ENCODE assay signal across 21 cellular contexts in the genomic region with DNA sequence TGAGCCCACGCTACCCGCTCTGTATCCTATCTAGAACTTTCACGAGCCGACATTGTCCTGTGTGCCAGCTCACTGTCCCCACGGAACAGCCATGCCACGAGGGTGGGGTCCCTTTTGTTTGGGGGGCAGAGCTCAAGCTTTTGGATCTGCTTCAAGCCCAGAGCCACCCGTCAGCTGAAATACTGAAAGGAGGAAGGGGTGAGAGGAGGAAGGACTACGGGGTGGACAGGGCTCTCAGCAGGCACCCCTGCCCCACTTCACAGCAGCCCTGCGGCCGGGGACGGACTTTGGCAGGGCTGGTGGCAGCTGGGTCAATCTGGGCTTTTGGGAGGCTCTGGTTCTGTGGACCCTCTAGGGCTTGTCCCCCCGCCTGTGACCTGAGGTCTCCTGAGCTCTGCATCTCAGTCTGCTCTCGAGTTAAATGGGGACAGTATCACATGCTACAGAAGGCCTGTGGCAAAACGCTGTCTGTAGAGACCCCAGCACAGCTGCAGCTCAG. TPM values are rescaled to one million over a fixed set of nuclear protein-coding genes. Genes with fewer than 3 reads are reported as not detected.
DNase-seq lines count a peak whose midpoint lies in the region; ATAC-seq and TF ChIP-seq lines count a peak whose summit lies in the region.
"Had no signal": no experiment of that assay in that cellular context is flagged by ENCODE, and none has a peak within 500 bp of the region (broad histone marks: within the 10 kb centered on the region; RNA-seq: fewer than 3 reads in every experiment).

No MANE protein-coding gene starts in this region.

- TF ChIP-seq POLR2A in upper lobe of left lung (IDR thresholded peaks at IDR 0.05), result no peak

- H3F3A ChIP-seq in neural progenitor cell (ENCODE audit: low read depth), result no peaks in the 10 kb centered on the region

- H3K79me2 ChIP-seq in neural progenitor cell (ENCODE audit: low read depth), result no peaks in the 10 kb centered on the region

- peaks cover 10% of the 10 kb centered on the region for H3K4me1 ChIP-seq in neural progenitor cell
- H3K4me1 ChIP-seq in upper lobe of left lung, result no peaks in the 10 kb centered on the region

- TF ChIP-seq EP300 in upper lobe of left lung (IDR thresholded peaks at IDR 0.05), result no peak

- H3K36me3 ChIP-seq in neural progenitor cell, result no peaks in the 10 kb centered on the region
- H3K36me3 ChIP-seq in upper lobe of left lung, result no peaks in the 10 kb centered on the region
- H3K36me3 ChIP-seq: BLaER1 had no signal

- intact Hi-C loops in CD4-positive, alpha-beta T cell (cut with DNase I, micrococcal nuclease), result no loop called here

- no peak overlapping the region for H3K27ac ChIP-seq in neural progenitor cell
- no peak overlapping the region for H3K27ac ChIP-seq in upper lobe of left lung
- no peak overlapping the region for H3K27ac ChIP-seq in CD4-positive, alpha-beta T cell (ENCODE audit: low read depth, low read length)
- H3K27ac ChIP-seq: BLaER1 had no signal

- H3K9ac ChIP-seq in neural progenitor cell, result no peak overlapping the region
- H3K9ac ChIP-seq: BLaER1 had no signal

- H4K20me1 ChIP-seq in neural progenitor cell (ENCODE audit: low read depth), result no peaks in the 10 kb centered on the region
- H4K20me1 ChIP-seq: BLaER1 had no signal

- no peak overlapping the region for H3K4me2 ChIP-seq in neural progenitor cell
- H3K4me2 ChIP-seq: BLaER1 had no signal

- peaks cover under 1% of the 10 kb centered on the region for H3K9me3 Mint-ChIP-seq in activated T-cell treated with anti-CD3 and anti-CD28 coated beads, Interleukin-2, amount 50 U/mL, for 24 hours
- H3K9me3 Mint-ChIP-seq in activated T-cell treated with anti-CD3 and anti-CD28 coated beads, Interleukin-2, amount 50 U/mL, for 72 hours, result peaks cover 10 to 12% of the 10 kb centered on the region in 2 donors
- H3K9me3 Mint-ChIP-seq in endothelial cell (ENCODE audit: unreplicated experiment) (no peaks in the 10 kb centered on the region), neural progenitor cell (no peaks in the 10 kb centered on the region), immature natural killer cell (peaks cover 0 to 2% (median under 1%) of the 10 kb centered on the region in 6 donors)
- peaks cover 4% of the 10 kb centered on the region for H3K9me3 Mint-ChIP-seq in CD4-positive, alpha-beta T cell

- no peaks in the 10 kb centered on the region for H3K36me3 Mint-ChIP-seq in activated T-cell treated with anti-CD3 and anti-CD28 coated beads, Interleukin-2, amount 50 U/mL, for 24 hours (ENCODE audit: low read depth)
- H3K36me3 Mint-ChIP-seq in activated T-cell treated with anti-CD3 and anti-CD28 coated beads, Interleukin-2, amount 50 U/mL, for 72 hours (ENCODE audit: insufficient read depth in 2 of 2), result peaks cover under 1 to 4% of the 10 kb centered on the region in 2 donors
- H3K36me3 Mint-ChIP-seq in endothelial cell (ENCODE audit: low read depth, unreplicated experiment) (no peaks in the 10 kb centered on the region), neural progenitor cell (no peaks in the 10 kb centered on the region), immature natural killer cell (peaks cover 0 to 1% (median under 1%) of the 10 kb centered on the region in 3 donors)
- no peaks in the 10 kb centered on the region for H3K36me3 Mint-ChIP-seq in CD4-positive, alpha-beta T cell (ENCODE audit: low read depth)

- POLR2A ChIA-PET in CD4-positive, alpha-beta T cell (lab: Charles Lee), result no interaction called here

- H3K9me3 ChIP-seq in neural progenitor cell (ENCODE audit: low read depth) (no peaks in the 10 kb centered on the region), upper lobe of left lung (no peaks in the 10 kb centered on the region)
- no peaks in the 10 kb centered on the region for H3K9me3 ChIP-seq in CD4-positive, alpha-beta T cell (ENCODE audit: control insufficient read depth, low read length)

- no peaks in the 10 kb centered on the region for H3K4me1 Mint-ChIP-seq in activated T-cell treated with anti-CD3 and anti-CD28 coated beads, Interleukin-2, amount 50 U/mL, for 24 hours (ENCODE audit: low read depth)
- no peaks in the 10 kb centered on the region for H3K4me1 Mint-ChIP-seq in activated T-cell treated with anti-CD3 and anti-CD28 coated beads, Interleukin-2, amount 50 U/mL, for 72 hours (ENCODE audit: low read depth)
- H3K4me1 Mint-ChIP-seq in endothelial cell (ENCODE audit: unreplicated experiment), result no peaks in the 10 kb centered on the region
- peaks cover 2% of the 10 kb centered on the region for H3K4me1 Mint-ChIP-seq in neural progenitor cell
- no peaks in the 10 kb centered on the region for H3K4me1 Mint-ChIP-seq in CD4-positive, alpha-beta T cell (ENCODE audit: low read depth)
- H3K4me1 Mint-ChIP-seq in immature natural killer cell, result no peaks in the 10 kb centered on the region
- H3K4me1 Mint-ChIP-seq: CD8-positive, alpha-beta memory T cell had no signal

- no peak overlapping the region for H3K4me3 Mint-ChIP-seq in activated T-cell treated with anti-CD3 and anti-CD28 coated beads, Interleukin-2, amount 50 U/mL, for 24 hours
- no peak overlapping the region for H3K4me3 Mint-ChIP-seq in activated T-cell treated with anti-CD3 and anti-CD28 coated beads, Interleukin-2, amount 50 U/mL, for 72 hours
- H3K4me3 Mint-ChIP-seq in endothelial cell (ENCODE audit: unreplicated experiment), result no peak overlapping the region
- H3K4me3 Mint-ChIP-seq in neural progenitor cell, result no peak overlapping the region
- H3K4me3 Mint-ChIP-seq in CD4-positive, alpha-beta T cell, result no peak overlapping the region
- no peak overlapping the region for H3K4me3 Mint-ChIP-seq in immature natural killer cell
- H3K4me3 Mint-ChIP-seq: CD8-positive, alpha-beta memory T cell had no signal

- no peak for ATAC-seq in activated T-cell treated with anti-CD3 and anti-CD28 coated beads, Interleukin-2, amount 50 U/mL, for 72 hours (replicated peaks in 1 of 2)
- no peak for ATAC-seq in upper lobe of left lung (ENCODE audit: low FRiP score in 2 of 2)
- no peak for ATAC-seq in CD4-positive, alpha-beta T cell (ENCODE audit: poor library complexity)
- ATAC-seq: HCT116 had no signal

- CTCF ChIA-PET in CD4-positive, alpha-beta T cell (lab: Charles Lee), result no interaction called here

- peaks cover 3% of the 10 kb centered on the region for H3K27me3 ChIP-seq in neural progenitor cell
- no peaks in the 10 kb centered on the region for H3K27me3 ChIP-seq in upper lobe of left lung
- no peaks in the 10 kb centered on the region for H3K27me3 ChIP-seq in CD4-positive, alpha-beta T cell (ENCODE audit: control insufficient read depth, insufficient read depth, low read length)
- H3K27me3 ChIP-seq: BLaER1 had no signal

- 57 to 78% methylated on average over 11 to 14 of the region's 14 CpGs for WGBS in upper lobe of left lung, 2 donors

- H2AFZ ChIP-seq in neural progenitor cell (replicated peaks), result no peak overlapping the region

- peak; percentile 6 for DNase-seq in activated T-cell treated with anti-CD3 and anti-CD28 coated beads, Interleukin-2, amount 50 U/mL, for 24 hours
- no peak for DNase-seq in activated T-cell treated with anti-CD3 and anti-CD28 coated beads, Interleukin-2, amount 50 U/mL, for 72 hours
- DNase-seq in endothelial cell (ENCODE audit: low spot score) (peak; percentile 2), neural progenitor cell (ENCODE audit: low spot score) (no peak), upper lobe of left lung (peak; percentile 12 to 40), NCI-H748 (lab: John Stamatoyannopoulos, UW; ENCODE audit: unreplicated experiment) (no peak), immature natural killer cell (no peak)
- DNase-seq in CD4-positive, alpha-beta T cell, result no peak
- DNase-seq: DMS79 treated with DMSO at 0.1 percent for 48 hours, NCI-H1048, NCI-H1436 treated with DMSO at 0.1 percent for 48 hours, NCI-H2029 treated with DMSO at 0.1 percent for 48 hours, NCI-H2171 treated with DMSO at 0.1 percent for 48 hours, NCI-H510A, NCI-H82 had no signal

- H3K4me3 ChIP-seq in neural progenitor cell (no peak overlapping the region), upper lobe of left lung (no peak overlapping the region)
- H3K4me3 ChIP-seq: BLaER1 had no signal

- peaks cover 13% of the 10 kb centered on the region for H3K27me3 Mint-ChIP-seq in activated T-cell treated with anti-CD3 and anti-CD28 coated beads, Interleukin-2, amount 50 U/mL, for 24 hours
- no peaks in the 10 kb centered on the region for H3K27me3 Mint-ChIP-seq in activated T-cell treated with anti-CD3 and anti-CD28 coated beads, Interleukin-2, amount 50 U/mL, for 72 hours (ENCODE audit: low read depth)
- H3K27me3 Mint-ChIP-seq in endothelial cell (ENCODE audit: unreplicated experiment) (peaks cover 5% of the 10 kb centered on the region), neural progenitor cell (ENCODE audit: insufficient read depth, low read depth) (peaks cover 19% of the 10 kb centered on the region), immature natural killer cell (ENCODE audit: low read depth in 3 of 3) (peaks cover 0 to 7% (median 2%) of the 10 kb centered on the region in 3 donors)
- peaks cover 19% of the 10 kb centered on the region for H3K27me3 Mint-ChIP-seq in CD4-positive, alpha-beta T cell

- TF ChIP-seq CTCF in endothelial cell (IDR thresholded peaks at IDR 0.05; ENCODE audit: unreplicated experiment) (no peak), neural progenitor cell (IDR thresholded peaks at IDR 0.05) (no peak), upper lobe of left lung (IDR thresholded peaks at IDR 0.05) (no peak)
- TF ChIP-seq CTCF in CD4-positive, alpha-beta T cell (IDR thresholded peaks at IDR 0.05), result no peak

- no peak overlapping the region for H3K27ac Mint-ChIP-seq in activated T-cell treated with anti-CD3 and anti-CD28 coated beads, Interleukin-2, amount 50 U/mL, for 24 hours
- no peak overlapping the region for H3K27ac Mint-ChIP-seq in activated T-cell treated with anti-CD3 and anti-CD28 coated beads, Interleukin-2, amount 50 U/mL, for 72 hours
- no peak overlapping the region for H3K27ac Mint-ChIP-seq in endothelial cell (ENCODE audit: unreplicated experiment)
- H3K27ac Mint-ChIP-seq in neural progenitor cell, result peak overlapping the region; percentile 74
- no peak overlapping the region for H3K27ac Mint-ChIP-seq in CD4-positive, alpha-beta T cell
- no peak overlapping the region for H3K27ac Mint-ChIP-seq in immature natural killer cell

RNA-seq across cellular contexts. Expression of a gene that starts 30.0 kb away (rescaled TPM):
- not detected for total RNA-seq in activated T-cell treated with anti-CD3 and anti-CD28 coated beads, Interleukin-2, amount 50 U/mL, for 72 hours
- total RNA-seq in endothelial cell (ENCODE audit: unreplicated experiment) (not detected), neural progenitor cell (ENCODE audit: low replicate concordance) (not detected in 2 replicates), upper lobe of left lung (1 to 10 TPM in 2 of 6 donors, under 1 TPM in 3, not detected in 1; under 0.01 to 7.3 (median 0.78) TPM)
- total RNA-seq in CD4-positive, alpha-beta T cell, result not detected
- polyA plus RNA-seq in immature natural killer cell, result not detected
- total RNA-seq: A172; CD8-positive, alpha-beta memory T cell; G401; MCF 10A had no signal
- polyA plus RNA-seq: CD8-positive, alpha-beta memory T cell had no signal

RNA-seq across cellular contexts. Expression of a gene that starts 53.0 kb away (rescaled TPM):
- total RNA-seq in activated T-cell treated with anti-CD3 and anti-CD28 coated beads, Interleukin-2, amount 50 U/mL, for 72 hours, result not detected
- total RNA-seq in endothelial cell (ENCODE audit: unreplicated experiment), result not detected
- total RNA-seq in neural progenitor cell (ENCODE audit: low replicate concordance), result not detected in 2 replicates
- under 1 TPM in 2 of 6 donors, not detected in 4; 0.11 to 0.84 TPM for total RNA-seq in upper lobe of left lung
- not detected for total RNA-seq in CD4-positive, alpha-beta T cell
- polyA plus RNA-seq in immature natural killer cell, result not detected
- total RNA-seq: A172; CD8-positive, alpha-beta memory T cell; G401 had no signal
- polyA plus RNA-seq: CD8-positive, alpha-beta memory T cell had no signal

Comparison
In these comparisons a context has a peak if more than half of its experiments do, and no peak if none do; other contexts are left out.
1. DNase-seq: peak in activated T-cell treated with anti-CD3 and anti-CD28 coated beads, Interleukin-2, amount 50 U/mL, for 24 hours (single experiment), endothelial cell (single experiment) and upper lobe of left lung (2 of 2); none in activated T-cell treated with anti-CD3 and anti-CD28 coated beads, Interleukin-2, amount 50 U/mL, for 72 hours (0 of 2), neural progenitor cell (single experiment), NCI-H748 (single experiment), CD4-positive, alpha-beta T cell (0 of 10) and immature natural killer cell (0 of 3).